22 cellular contexts compared by ENCODE assay signal in the genomic region with DNA sequence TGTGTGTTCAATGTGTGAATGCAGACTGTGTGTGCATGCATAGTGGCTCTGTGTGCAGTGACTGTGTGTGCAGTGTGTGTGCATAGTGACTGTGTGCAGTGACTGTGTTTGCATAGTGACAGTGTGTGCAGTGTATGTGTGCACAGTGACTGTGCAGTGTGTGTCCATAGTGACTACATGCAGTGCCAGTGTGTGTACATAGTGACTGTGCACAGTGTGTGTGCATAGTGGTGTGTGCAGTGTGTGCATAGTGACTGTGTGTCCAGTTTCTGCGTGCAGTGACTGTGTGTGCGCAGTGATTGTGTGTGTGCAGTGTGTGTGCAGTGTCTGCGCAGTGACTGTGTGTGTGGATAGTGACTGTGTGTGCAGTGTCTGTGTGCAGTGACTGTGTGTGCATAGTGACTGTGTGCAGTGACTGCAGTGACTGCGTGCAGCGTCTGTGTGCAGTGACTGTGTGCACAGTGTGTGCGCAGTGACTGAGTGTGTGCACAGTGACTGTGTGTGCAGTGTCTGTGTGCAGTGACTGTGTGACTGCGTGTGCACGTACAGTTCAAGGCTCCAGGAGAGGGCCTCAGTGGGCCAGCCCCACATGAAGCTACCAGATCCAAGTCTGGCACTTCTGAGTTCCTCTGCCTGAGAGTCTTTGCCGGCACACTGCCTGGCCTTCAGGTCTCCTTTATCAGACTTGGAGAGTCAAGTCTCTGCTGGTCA.
A peak's percentile ranks its signal among the peaks of the same experiment; 100 is the strongest.
DNase-seq lines count a peak whose midpoint lies in the region; ATAC-seq and TF ChIP-seq lines count a peak whose summit lies in the region.
"Had no signal": no experiment of that assay in that cellular context is flagged by ENCODE, and none has a peak within 500 bp of the region (broad histone marks: within the 10 kb centered on the region; RNA-seq: fewer than 3 reads in every experiment).

No MANE protein-coding gene starts in this region.

- H3K36me3 ChIP-seq in upper lobe of right lung = no peaks in the 10 kb centered on the region
- H3K36me3 ChIP-seq: tibial artery had no signal

- ATAC-seq in activated T-cell treated with anti-CD3 and anti-CD28 coated beads, Interleukin-2, amount 50 U/mL, for 72 hours (replicated peaks in 1 of 2) = peak; percentile 15 to 18
- no peak for ATAC-seq in T-cell (replicated peaks in 1 of 4)
- ATAC-seq in effector memory CD8-positive, alpha-beta T cell (replicated peaks) = no peak
- peak; percentile 9 for ATAC-seq in upper lobe of right lung
- ATAC-seq in GM21423 (IDR thresholded peaks at IDR 0.05; ENCODE audit: unreplicated experiment) = no peak

- peaks cover under 1% of the 10 kb centered on the region in 2 donors for H3K36me3 Mint-ChIP-seq in activated T-cell treated with anti-CD3 and anti-CD28 coated beads, Interleukin-2, amount 50 U/mL, for 72 hours (ENCODE audit: insufficient read depth in 2 of 2)
- H3K36me3 Mint-ChIP-seq in T-cell = no peaks in the 10 kb centered on the region
- no peaks in the 10 kb centered on the region for H3K36me3 Mint-ChIP-seq in effector memory CD8-positive, alpha-beta T cell (ENCODE audit: insufficient read depth)
- H3K36me3 Mint-ChIP-seq: CD4-positive, CD25-positive, alpha-beta regulatory T cell had no signal

- H3K9me3 ChIP-seq in upper lobe of right lung = no peaks in the 10 kb centered on the region

- TF ChIP-seq CTCF in upper lobe of right lung (IDR thresholded peaks at IDR 0.05) = no peak

- H3K27ac Mint-ChIP-seq in activated T-cell treated with anti-CD3 and anti-CD28 coated beads, Interleukin-2, amount 50 U/mL, for 72 hours = no peak overlapping the region
- peak overlapping the region in 1 of 2 donors; percentile 19 for H3K27ac Mint-ChIP-seq in T-cell
- peak overlapping the region in 1 of 2 donors; percentile 73 for H3K27ac Mint-ChIP-seq in effector memory CD8-positive, alpha-beta T cell

- H3K4me1 ChIP-seq in upper lobe of right lung = no peaks in the 10 kb centered on the region
- H3K4me1 ChIP-seq: tibial artery had no signal

- intact Hi-C loops in upper lobe of right lung (cut with DNase I) = no loop called here

- H3K27me3 ChIP-seq in upper lobe of right lung = no peaks in the 10 kb centered on the region
- H3K27me3 ChIP-seq: hepatocyte had no signal

- no peaks in the 10 kb centered on the region for H3K27me3 Mint-ChIP-seq in activated T-cell treated with anti-CD3 and anti-CD28 coated beads, Interleukin-2, amount 50 U/mL, for 72 hours (ENCODE audit: low read depth)
- no peaks in the 10 kb centered on the region for H3K27me3 Mint-ChIP-seq in T-cell
- H3K27me3 Mint-ChIP-seq in effector memory CD8-positive, alpha-beta T cell = peaks cover 0 to 61% of the 10 kb centered on the region in 2 donors

- no peak overlapping the region for H3K4me3 ChIP-seq in upper lobe of right lung
- H3K4me3 ChIP-seq: hepatocyte, tibial artery had no signal

- no peak overlapping the region for H3K27ac ChIP-seq in upper lobe of right lung
- H3K27ac ChIP-seq: hepatocyte, HL-60, RWPE1, tibial artery had no signal

- POLR2A ChIA-PET in T-cell (lab: Charles Lee) = no interaction called here

- H3K4me3 Mint-ChIP-seq in activated T-cell treated with anti-CD3 and anti-CD28 coated beads, Interleukin-2, amount 50 U/mL, for 72 hours = peak overlapping the region; percentile 43 to 64
- H3K4me3 Mint-ChIP-seq in T-cell = peak overlapping the region in 2 of 3 donors; percentile 47 to 67
- peak overlapping the region; percentile 64 to 77 for H3K4me3 Mint-ChIP-seq in effector memory CD8-positive, alpha-beta T cell

- DNase-seq in activated T-cell treated with anti-CD3 and anti-CD28 coated beads, Interleukin-2, amount 50 U/mL, for 72 hours = no peak
- DNase-seq in activated T-cell treated with anti-CD3 and anti-CD28 coated beads, Interleukin-2, amount 50 U/mL, for 1 hour = no peak
- DNase-seq in T-cell (no peak), upper lobe of right lung (no peak), kidney glomerular epithelial cell (lab: John Stamatoyannopoulos, UW) (no peak), NCI-H1048 (lab: John Stamatoyannopoulos, UW) (no peak)
- no peak for DNase-seq in effector memory CD8-positive, alpha-beta T cell
- DNase-seq: ACHN; activated gamma-delta T cell; CD4-positive, CD25-positive, alpha-beta regulatory T cell; cortex of kidney; DMS79 treated with DMSO at 0.1 percent for 48 hours; H7; islet precursor cell; MV-4-11; NCI-H1930; NK-92 treated with Interleukin-12 subunit alpha and Interleukin-12 subunit beta, amount 100 ng/mL, for 24 hours; tibial artery had no signal

- CTCF ChIA-PET in T-cell (lab: Charles Lee) = interaction anchor here in 1 of 2 donors (0.6 kb wide), 1 partner anchor 335 kb away, joined by 3 read pairs; no protein-coding TSS in a partner anchor

- peaks cover 21% of the 10 kb centered on the region for H3K4me1 Mint-ChIP-seq in activated T-cell treated with anti-CD3 and anti-CD28 coated beads, Interleukin-2, amount 50 U/mL, for 72 hours (ENCODE audit: low read depth)
- H3K4me1 Mint-ChIP-seq in T-cell = peaks cover 12 to 22% (median 13%) of the 10 kb centered on the region in 3 donors
- peaks cover 11 to 16% of the 10 kb centered on the region in 2 donors for H3K4me1 Mint-ChIP-seq in effector memory CD8-positive, alpha-beta T cell (ENCODE audit: low read depth in 2 of 2)

- peaks cover under 1% of the 10 kb centered on the region in 2 donors for H3K9me3 Mint-ChIP-seq in activated T-cell treated with anti-CD3 and anti-CD28 coated beads, Interleukin-2, amount 50 U/mL, for 72 hours
- H3K9me3 Mint-ChIP-seq in T-cell = peaks cover 3 to 6% (median 5%) of the 10 kb centered on the region in 3 donors
- peaks cover 0 to 4% of the 10 kb centered on the region in 2 donors for H3K9me3 Mint-ChIP-seq in effector memory CD8-positive, alpha-beta T cell

Comparison
In these comparisons a context has a peak if more than half of its experiments do, and no peak if none do; other contexts are left out.
1. ATAC-seq: peak in activated T-cell treated with anti-CD3 and anti-CD28 coated beads, Interleukin-2, amount 50 U/mL, for 72 hours (2 of 2) and upper lobe of right lung (single experiment); none in T-cell (0 of 4), effector memory CD8-positive, alpha-beta T cell (single experiment) and GM21423 (single experiment).
2. Peak in every context shown above with its lines, with median percentiles within 50 percentile points of each other: H3K4me3 Mint-ChIP-seq.